Comparison of ENCODE assay signal across 9 cellular contexts in the genomic region with DNA sequence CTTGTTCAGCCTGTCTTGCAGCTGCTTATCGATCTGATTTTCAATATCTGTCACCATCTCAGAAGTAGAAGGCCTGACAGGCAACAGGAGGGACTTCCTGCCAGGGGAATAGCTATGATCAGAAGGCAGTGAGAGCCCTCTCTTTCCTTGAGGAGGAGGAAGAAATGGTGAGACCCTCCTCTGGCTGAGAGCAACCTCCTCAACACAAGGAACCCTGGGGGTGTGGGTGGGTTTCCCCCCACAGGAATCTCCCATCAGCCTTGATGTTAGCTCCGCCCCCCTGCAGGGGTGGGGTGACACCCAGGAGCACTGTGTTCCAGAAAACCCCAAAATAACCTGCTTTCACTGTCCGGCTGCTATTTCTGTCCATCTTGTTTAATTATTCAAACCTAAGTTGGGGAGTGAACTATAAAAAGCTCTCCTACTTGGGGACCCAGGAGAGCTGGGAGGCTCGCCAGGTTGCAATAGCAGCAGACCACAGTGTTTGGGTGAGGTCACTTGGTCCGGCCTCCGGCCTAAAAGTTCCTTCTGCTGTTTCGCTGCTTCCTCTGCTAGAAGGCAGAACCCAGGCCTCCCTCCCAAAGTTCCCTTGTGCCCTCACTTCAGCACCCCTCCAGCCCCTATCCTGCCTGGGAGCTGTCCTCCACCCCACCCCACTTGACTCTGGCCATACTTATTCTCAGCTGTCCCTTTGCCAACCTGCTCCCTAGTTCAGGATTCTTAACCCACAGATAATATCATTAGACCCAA. TPM values are rescaled to one million over a fixed set of nuclear protein-coding genes. Genes with fewer than 3 reads are reported as not detected.
A peak's percentile ranks its signal among the peaks of the same experiment; 100 is the strongest.
DNase-seq lines count a peak whose midpoint lies in the region; ATAC-seq and TF ChIP-seq lines count a peak whose summit lies in the region.
"Had no signal": no experiment of that assay in that cellular context is flagged by ENCODE, and none has a peak within 500 bp of the region (broad histone marks: within the 10 kb centered on the region; RNA-seq: fewer than 3 reads in every experiment).

No MANE protein-coding gene starts in this region.

- DNase-seq in CD4-positive, alpha-beta memory T cell = no peak
- DNase-seq in Karpas-422 (peak; percentile 41), esophagus squamous epithelium (lab: John Stamatoyannopoulos, UW) (no peak), pons (ENCODE audit: low spot score) (peak; percentile 63), iPS-NIHi7 (ENCODE audit: extremely low spot score) (no peak), D341Med (ENCODE audit: low spot score) (no peak), iPS-NIHi11 (ENCODE audit: low spot score) (no peak)

- no peak overlapping the region for H3K4me3 Mint-ChIP-seq in CD4-positive, alpha-beta memory T cell

- H3K36me3 ChIP-seq in CD4-positive, alpha-beta memory T cell (ENCODE audit: insufficient read depth, low read length) = no peaks in the 10 kb centered on the region
- H3K36me3 ChIP-seq in Karpas-422 (ENCODE audit: insufficient read depth, low read length) (no peaks in the 10 kb centered on the region), esophagus squamous epithelium (no peaks in the 10 kb centered on the region)

- H2AFZ ChIP-seq in Karpas-422 (ENCODE audit: low read length) = peak overlapping the region; percentile 30; the same call in 1 of the 2 replicates
- H2AFZ ChIP-seq: PC-9 had no signal

- H3K4me3 ChIP-seq in CD4-positive, alpha-beta memory T cell (ENCODE audit: low read length in 2 of 2) = no peak overlapping the region
- H3K4me3 ChIP-seq in Karpas-422 (ENCODE audit: low read length) (peak overlapping the region; percentile 37; the same call in 1 of the 2 replicates), esophagus squamous epithelium (peak overlapping the region in 2 of 4 donors; percentile 21 to 31)
- H3K4me3 ChIP-seq: PC-9 had no signal

- H3K4me1 ChIP-seq in CD4-positive, alpha-beta memory T cell (ENCODE audit: insufficient read depth, low read length) = peaks cover 41% of the 10 kb centered on the region
- peaks cover 37% of the 10 kb centered on the region for H3K4me1 ChIP-seq in Karpas-422 (ENCODE audit: low read length)
- H3K4me1 ChIP-seq in esophagus squamous epithelium = peaks cover 20 to 84% (median 55%) of the 10 kb centered on the region in 3 donors

- intact Hi-C loops in CD4-positive, alpha-beta memory T cell (cut with micrococcal nuclease) = loop anchor here (10.0 kb wide), 1 partner anchor 414 kb away; no protein-coding TSS in a partner anchor
- intact Hi-C loops in esophagus squamous epithelium (cut with DNase I) = no loop called here

- TF ChIP-seq CTCF in esophagus squamous epithelium (IDR thresholded peaks at IDR 0.05) = no peak

- CTCF ChIA-PET in CD4-positive, alpha-beta memory T cell (lab: Charles Lee; ENCODE audit: partially characterized antibody) = interaction anchor here (1.0 to 1.7 kb wide), 5 partner anchors 8 to 28 kb away, joined by 3 to 6 read pairs (median 3); no protein-coding TSS in a partner anchor

- H3K27ac ChIP-seq in CD4-positive, alpha-beta memory T cell (ENCODE audit: low read depth, low read length) = no peak overlapping the region
- no peak overlapping the region for H3K27ac ChIP-seq in Karpas-422 (ENCODE audit: low read length)
- H3K27ac ChIP-seq in esophagus squamous epithelium = peak overlapping the region; percentile 75 to 100 (median 90)
- H3K27ac ChIP-seq: PC-9 had no signal

- H3K4me2 ChIP-seq in Karpas-422 (ENCODE audit: low read depth, low read length, poor library complexity, severe bottlenecking) = peak overlapping the region; percentile 37
- H3K4me2 ChIP-seq: PC-9 had no signal

- H3K9me3 Mint-ChIP-seq in CD4-positive, alpha-beta memory T cell = peaks cover 0 to 3% (median 0%) of the 10 kb centered on the region in 8 donors

- H3K27me3 Mint-ChIP-seq in CD4-positive, alpha-beta memory T cell = peaks cover 1 to 2% of the 10 kb centered on the region in 2 donors

- H3K36me3 Mint-ChIP-seq in CD4-positive, alpha-beta memory T cell = peaks cover 0 to 8% of the 10 kb centered on the region in 2 donors

- POLR2A ChIA-PET in CD4-positive, alpha-beta memory T cell (lab: Charles Lee; ENCODE audit: partially characterized antibody) = interaction anchor here (1.1 to 14.1 kb wide), 3 partner anchors 10 to 51 kb away, joined by 3 to 376 read pairs (median 9); no protein-coding TSS in a partner anchor

- H4K20me1 ChIP-seq in Karpas-422 (ENCODE audit: insufficient read depth, low read depth, low read length) = no peaks in the 10 kb centered on the region

- H3K9me3 ChIP-seq in CD4-positive, alpha-beta memory T cell (ENCODE audit: control insufficient read depth in 1 of 2, low read length in 2 of 2) = no peaks in the 10 kb centered on the region
- no peaks in the 10 kb centered on the region for H3K9me3 ChIP-seq in Karpas-422 (ENCODE audit: low read length)
- H3K9me3 ChIP-seq in esophagus squamous epithelium = no peaks in the 10 kb centered on the region

- H3K27ac Mint-ChIP-seq in CD4-positive, alpha-beta memory T cell = peak overlapping the region; percentile 57 to 89 (median 80)

- WGBS in esophagus squamous epithelium, 2 donors = 37 to 58% methylated on average over 5 to 6 of the region's 7 CpGs

- no peak for TF ChIP-seq POLR2A in esophagus squamous epithelium (IDR thresholded peaks at IDR 0.05)

- no peaks in the 10 kb centered on the region for H3K79me2 ChIP-seq in Karpas-422 (ENCODE audit: low read length)

- no peaks in the 10 kb centered on the region for H3K9me2 ChIP-seq in Karpas-422 (replicated peaks; ENCODE audit: insufficient read depth, low read length)

- H3K9ac ChIP-seq in Karpas-422 (ENCODE audit: low read length) = peak overlapping the region; percentile 51

- no peak for ATAC-seq in esophagus mucosa

- H3K27me3 ChIP-seq in CD4-positive, alpha-beta memory T cell (ENCODE audit: insufficient read depth, low read length) = no peaks in the 10 kb centered on the region
- H3K27me3 ChIP-seq in Karpas-422 (ENCODE audit: low read length) (no peaks in the 10 kb centered on the region), esophagus squamous epithelium (no peaks in the 10 kb centered on the region)

- H3K4me1 Mint-ChIP-seq in CD4-positive, alpha-beta memory T cell = peaks cover 24 to 53% (median 30%) of the 10 kb centered on the region in 4 donors

RNA-seq across cellular contexts. Expression of gene MEF2D, which starts 7.8 kb away (rescaled TPM):
- 10 to 100 TPM; 65.0 to 69.6 TPM for total RNA-seq in CD4-positive, alpha-beta memory T cell
- 10 to 100 TPM in 1 of 2 donors, 1 to 10 TPM in 1; 4.2 to 13.8 TPM for polyA plus RNA-seq in CD4-positive, alpha-beta memory T cell
- total RNA-seq in Karpas-422 (2014; rRNA removed; shearing (Covaris generic); ENCODE audit: low replicate concordance) = 22.3 and 24.7 TPM in 2 replicates
- total RNA-seq in esophagus squamous epithelium = 10 to 100 TPM in 3 of 4 donors, 1 to 10 TPM in 1; 9.1 to 30.1 (median 12.1) TPM
- 15.0 TPM for total RNA-seq in esophagus mucosa

Comparison
In these comparisons a context has a peak if more than half of its experiments do, and no peak if none do; other contexts are left out.
1. DNase-seq: peak in Karpas-422 (single experiment) and pons (single experiment); none in CD4-positive, alpha-beta memory T cell (0 of 5), esophagus squamous epithelium (single experiment), iPS-NIHi7 (single experiment), D341Med (single experiment) and iPS-NIHi11 (single experiment).
2. H3K27ac ChIP-seq: peak in esophagus squamous epithelium (4 of 4); none in CD4-positive, alpha-beta memory T cell (single experiment) and Karpas-422 (single experiment).